26 cellular contexts compared by ENCODE assay signal in the genomic region with DNA sequence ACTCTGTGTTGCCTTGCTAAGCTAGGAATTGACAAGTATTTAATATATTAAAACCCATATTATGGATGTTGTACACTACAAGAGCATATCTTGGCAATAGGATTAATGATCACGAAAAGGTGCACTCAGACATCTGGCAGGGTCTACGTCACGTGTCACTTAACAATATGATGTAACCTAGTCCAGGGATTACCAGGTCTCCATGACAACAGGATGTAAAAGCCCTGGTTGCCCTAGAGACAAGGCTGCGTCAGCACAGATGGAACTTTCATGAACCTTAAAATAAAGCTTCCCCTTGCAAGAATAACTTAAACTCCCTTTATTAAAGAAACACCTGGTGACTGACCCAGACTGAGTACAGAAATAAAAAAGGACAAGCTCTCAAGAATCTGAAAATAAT.
A peak's percentile ranks its signal among the peaks of the same experiment; 100 is the strongest.
DNase-seq lines count a peak whose midpoint lies in the region; ATAC-seq, FAIRE-seq and TF ChIP-seq lines count a peak whose summit lies in the region.
"Had no signal": no experiment of that assay in that cellular context is flagged by ENCODE, and none has a peak within 500 bp of the region (broad histone marks: within the 10 kb centered on the region; RNA-seq: fewer than 3 reads in every experiment).

No MANE protein-coding gene starts in this region.

- no peaks in the 10 kb centered on the region for H3K79me2 ChIP-seq in K562 (ENCODE audit: control insufficient read depth, insufficient read depth, low read length)

- intact Hi-C loops in K562 (cut with micrococcal nuclease) = no loop called here

- H3K4me1 ChIP-seq in K562 (replicated peaks in 1 of 2; ENCODE audit: control insufficient read depth in 2 of 2, insufficient read depth in 2 of 2, low read length in 2 of 2) (no peaks in the 10 kb centered on the region), SJCRH30 (no peaks in the 10 kb centered on the region)
- H3K4me1 ChIP-seq: pancreas had no signal

- H3K27me3 ChIP-seq in K562 (ENCODE audit: control insufficient read depth in 2 of 2, insufficient read depth in 2 of 2, low read length in 2 of 2) = no peaks in the 10 kb centered on the region
- no peaks in the 10 kb centered on the region for H3K27me3 ChIP-seq in SJCRH30
- H3K27me3 ChIP-seq: BLaER1 treated with 17β-estradiol and CSF1 and Interleukin-3, amounts not matched to agents 10 nM and 100 nM; pancreas had no signal

- 8% methylated on average over 4 of the region's 4 CpGs for WGBS in K562 (ENCODE audit: insufficient coverage, low coverage, missing lambda C conversion rate)

- ATAC-seq in K562 = no peak
- ATAC-seq: stimulated activated naive CD8-positive, alpha-beta T cell treated with anti-CD3 and anti-CD28 coated beads, Interleukin-15, amount 100 ng/mL, for 72 hours had no signal

- H3K4me3 ChIP-seq in K562 (no peak overlapping the region), SJCRH30 (no peak overlapping the region)
- H3K4me3 ChIP-seq: BLaER1 treated with 17β-estradiol and CSF1 and Interleukin-3, amounts not matched to agents 10 nM and 100 nM; pancreas had no signal

- POLR2A ChIA-PET in K562 (lab: Yijun Ruan, JAX) = interaction anchor here (0.6 to 0.8 kb wide), 2 partner anchors 456 to 1240 kb away, joined by 3 read pairs; no protein-coding TSS in a partner anchor

- CTCF ChIA-PET in K562 (lab: Yijun Ruan, JAX; ENCODE audit: low intra/inter-chr PET ratio) = no interaction called here

- BruUV-seq in K562 (replicated peaks; lab: Mats Ljungman, UMichigan) = no TSS peak

- H3K9me3 ChIP-seq in K562 (replicated peaks; ENCODE audit: control insufficient read depth, insufficient read depth, low read depth, low read length) (no peaks in the 10 kb centered on the region; the same call in 1 of the 2 replicates), SJCRH30 (replicated peaks) (no peaks in the 10 kb centered on the region)
- H3K9me3 ChIP-seq: pancreas had no signal

- no peak for TF ChIP-seq CTCF in K562 (IDR thresholded peaks at IDR 0.05 in 2 of 3, conservative IDR thresholded peaks at IDR 0.05 in 1 of 3; ENCODE audit: insufficient read depth in 2 of 3, low read depth in 1 of 3, low read length in 3 of 3)

- no peak for TF ChIP-seq RAD21 in K562 (CRISPR knock-in tag; conservative IDR thresholded peaks at IDR 0.05 in 1 of 2, IDR thresholded peaks at IDR 0.05 in 1 of 2)

- H3K9me1 ChIP-seq in K562 (ENCODE audit: control insufficient read depth, insufficient read depth, low read length) = no peaks in the 10 kb centered on the region

- no peak for TF ChIP-seq EP300 in K562 (IDR thresholded peaks at IDR 0.05; ENCODE audit: low read length)

- H3K36me3 ChIP-seq in K562 (ENCODE audit: control insufficient read depth, insufficient read depth, low read length) (no peaks in the 10 kb centered on the region), SJCRH30 (no peaks in the 10 kb centered on the region)
- H3K36me3 ChIP-seq: BLaER1 treated with 17β-estradiol and CSF1 and Interleukin-3, amounts not matched to agents 10 nM and 100 nM; pancreas had no signal

- no peak overlapping the region for H3K4me2 ChIP-seq in K562 (ENCODE audit: insufficient read depth, low read length)

- DNase-seq in Ammon's horn (ENCODE audit: low spot score) = peak; percentile 22
- peak; percentile 3 for DNase-seq in HT1080 (ENCODE audit: low read depth)
- peak; percentile 98 for DNase-seq in NCI-H524 treated with DMSO at 0.1 percent for 48 hours (lab: John Stamatoyannopoulos, UW)
- no peak for DNase-seq in K562 (ENCODE audit: extremely low read depth in 1 of 4, low spot score in 3 of 4)
- no peak for DNase-seq in GM19239 (ENCODE audit: insufficient read length, low spot score)
- no peak for DNase-seq in NCI-H345 (lab: John Stamatoyannopoulos, UW)
- no peak for DNase-seq in SJCRH30
- no peak for DNase-seq in NCI-H1436 (lab: John Stamatoyannopoulos, UW)
- DNase-seq: activated CD4-positive, alpha-beta memory T cell treated with anti-CD3 and anti-CD28 coated beads for 36 hours; activated naive CD4-positive, alpha-beta T cell treated with Interleukin-2 at 50 U/mL for 16 hours; activated T-cell treated with anti-CD3 and anti-CD28 coated beads, Interleukin-2, amount 50 U/mL, for 1 hour; DMS153; foreskin melanocyte; kidney glomerular epithelial cell; naive B cell; NCI-H1105; OCI-M1; pancreas; SIG-M5; stimulated activated CD4-positive, alpha-beta T cell treated with anti-CD3 and anti-CD28 coated beads, Interleukin-2, amount 100 ng/mL, for 48 hours; stimulated activated naive CD8-positive, alpha-beta T cell treated with anti-CD3 and anti-CD28 coated beads, Interleukin-15, amount 100 ng/mL, for 72 hours had no signal

- no peaks in the 10 kb centered on the region for H4K20me1 ChIP-seq in K562 (replicated peaks; ENCODE audit: control insufficient read depth, insufficient read depth, low read length)
- H4K20me1 ChIP-seq: BLaER1 treated with 17β-estradiol and CSF1 and Interleukin-3, amounts not matched to agents 10 nM and 100 nM had no signal

- H3K27ac ChIP-seq in K562 (ENCODE audit: extremely low read depth, low read depth, low read length) (no peak overlapping the region), SJCRH30 (no peak overlapping the region)
- H3K27ac ChIP-seq: HL-60, pancreas, VCaP had no signal

- no peak overlapping the region for H3K9ac ChIP-seq in K562 (ENCODE audit: insufficient read depth in 1 of 2, low read depth in 2 of 2, low read length in 2 of 2)
- H3K9ac ChIP-seq: BLaER1 treated with 17β-estradiol and CSF1 and Interleukin-3, amounts not matched to agents 10 nM and 100 nM had no signal

- TF ChIP-seq POLR2A in K562 (conservative IDR thresholded peaks at IDR 0.05) = no peak

- FAIRE-seq in K562 (lab: Jason Lieb, UNC) (no peak), GM19239 (lab: Jason Lieb, UNC) (no peak)
- FAIRE-seq: A204.1, GM12892, pancreas had no signal

- in situ Hi-C loops in K562 (cut with MboI) = no loop called here

- no peak overlapping the region for H2AFZ ChIP-seq in K562 (ENCODE audit: low read depth, low read length)

TF ChIP-seq in K562, 482 proteins besides CTCF, POLR2A, EP300 and RAD21:
- TF ChIP-seq HMG20B (CRISPR knock-in tag; IDR thresholded peaks at IDR 0.05) (no peak), HBP1 (CRISPR knock-in tag; IDR thresholded peaks at IDR 0.05) (no peak), MYNN (IDR thresholded peaks at IDR 0.05) (0 out of 2 replicates have a peak, but pooled peaks have one; percentile 42), MYNN (CRISPR knock-in tag; IDR thresholded peaks at IDR 0.05) (no peak), FOXA3 (CRISPR knock-in tag; conservative IDR thresholded peaks at IDR 0.05 in 1 of 2, IDR thresholded peaks at IDR 0.05 in 1 of 2) (no peak), L3MBTL2 (IDR thresholded peaks at IDR 0.05) (no peak), TCF7 (IDR thresholded peaks at IDR 0.05; ENCODE audit: borderline replicate concordance) (no peak), HEY1 (CRISPR knock-in tag; IDR thresholded peaks at IDR 0.05; ENCODE audit: borderline replicate concordance) (no peak), STAG1 (CRISPR knock-in tag; IDR thresholded peaks at IDR 0.05; ENCODE audit: borderline replicate concordance) (no peak), ZNF551 (CRISPR knock-in tag; IDR thresholded peaks at IDR 0.05) (no peak), NFE2 (IDR thresholded peaks at IDR 0.05; ENCODE audit: low read depth) (no peak), MTA2 (IDR thresholded peaks at IDR 0.05; ENCODE audit: low read depth) (no peak), CEBPG (CRISPR knock-in tag; IDR thresholded peaks at IDR 0.05) (0 out of 2 replicates have a peak, but pooled peaks have one; percentile 12), CEBPG (tag; conservative IDR thresholded peaks at IDR 0.05 in 1 of 2, IDR thresholded peaks at IDR 0.05 in 1 of 2) (no peak), ASH1L (IDR thresholded peaks at IDR 0.05; ENCODE audit: borderline replicate concordance, low read depth, partially characterized antibody) (no peak), RFX1 (IDR thresholded peaks at IDR 0.05) (peak; percentile 68)
- TF ChIP-seq, protein P1, sequence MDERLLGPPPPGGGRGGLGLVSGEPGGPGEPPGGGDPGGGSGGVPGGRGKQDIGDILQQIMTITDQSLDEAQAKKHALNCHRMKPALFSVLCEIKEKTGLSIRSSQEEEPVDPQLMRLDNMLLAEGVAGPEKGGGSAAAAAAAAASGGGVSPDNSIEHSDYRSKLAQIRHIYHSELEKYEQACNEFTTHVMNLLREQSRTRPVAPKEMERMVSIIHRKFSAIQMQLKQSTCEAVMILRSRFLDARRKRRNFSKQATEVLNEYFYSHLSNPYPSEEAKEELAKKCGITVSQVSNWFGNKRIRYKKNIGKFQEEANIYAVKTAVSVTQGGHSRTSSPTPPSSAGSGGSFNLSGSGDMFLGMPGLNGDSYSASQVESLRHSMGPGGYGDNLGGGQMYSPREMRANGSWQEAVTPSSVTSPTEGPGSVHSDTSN (CRISPR knock-in tag; IDR thresholded peaks at IDR 0.05; ENCODE audit: low read depth) = no peak
- TF ChIP-seq, protein P1 (tag; conservative IDR thresholded peaks at IDR 0.05; ENCODE audit: low read depth) = no peak

Comparison
In these comparisons a context has a peak if more than half of its experiments do, and no peak if none do; other contexts are left out.
1. DNase-seq: peak in Ammon's horn (single experiment), HT1080 (single experiment) and NCI-H524 treated with DMSO at 0.1 percent for 48 hours (single experiment); none in K562 (0 of 4), GM19239 (single experiment), NCI-H345 (single experiment), SJCRH30 (0 of 2) and NCI-H1436 (single experiment).